ENCODE assay signal across 7 cellular contexts in genomic region chr7:107044347-107045194, GRCh38. TPM values are rescaled to one million over a fixed set of nuclear protein-coding genes. Genes with fewer than 3 reads are reported as not detected.
DNase-seq lines count a peak whose midpoint lies in the region; ATAC-seq and TF ChIP-seq lines count a peak whose summit lies in the region.

Gene PRKAR2B (plus strand): TSS chr7:107044705. CDS start chr7:107044908, 203 bp downstream.

- H3K36me3 Mint-ChIP-seq in WTC11 (no peaks in the 10 kb centered on the region), immature natural killer cell (no peaks in the 10 kb centered on the region)

- BruUV-seq in mammary epithelial cell (replicated peaks; lab: Mats Ljungman, UMichigan): no TSS peak

- H3K27ac Mint-ChIP-seq in WTC11 (no peak within 1 kb of the TSS), immature natural killer cell (peak within 1 kb of the TSS in 5 of 6 donors; percentile 12 to 69 (median 28))

- dilution Hi-C loops in mammary epithelial cell (cut with HindIII; ENCODE audit: low sequenced_read_pairs): no loop called here

- ATAC-seq in GM18511 (IDR thresholded peaks at IDR 0.05; ENCODE audit: unreplicated experiment) (peak; percentile 86), HG02973 (IDR thresholded peaks at IDR 0.05; ENCODE audit: unreplicated experiment) (peak; percentile 65), WTC11 (peak; percentile 85)

- H3K27me3 ChIP-seq in mammary epithelial cell (ENCODE audit: insufficient read depth, low read length) (peaks cover 12% of the 10 kb centered on the region), smooth muscle cell (ENCODE audit: low read depth) (no peaks in the 10 kb centered on the region)

- H3K36me3 ChIP-seq in mammary epithelial cell (ENCODE audit: insufficient read depth, low read length) (no peaks in the 10 kb centered on the region), smooth muscle cell (ENCODE audit: low read depth) (no peaks in the 10 kb centered on the region)

- H3K27ac ChIP-seq in mammary epithelial cell (ENCODE audit: insufficient read depth, low read depth, low read length) (no peak within 1 kb of the TSS), smooth muscle cell (ENCODE audit: low read depth) (no peak within 1 kb of the TSS)

- H3K4me1 ChIP-seq in mammary epithelial cell (ENCODE audit: insufficient read depth, low read length) (peaks cover 13% of the 10 kb centered on the region), smooth muscle cell (ENCODE audit: low read depth) (no peaks in the 10 kb centered on the region)

- POLR2A ChIA-PET in WTC11 (lab: Charles Lee): interaction anchor here (0.9 kb wide), 1 partner anchor 97 kb away, joined by 4 read pairs; no protein-coding TSS in a partner anchor

- intact Hi-C loops in mammary epithelial cell (cut with micrococcal nuclease): no loop called here

- TF ChIP-seq CTCF in WTC11 (IDR thresholded peaks at IDR 0.05): no peak
- no peak for TF ChIP-seq CTCF in mammary epithelial cell (conservative IDR thresholded peaks at IDR 0.05 in 1 of 2, IDR thresholded peaks at IDR 0.05 in 1 of 2; ENCODE audit: extremely low read depth in 1 of 2, insufficient read depth in 1 of 2, low read depth in 1 of 2, low read length in 2 of 2)
- no peak for TF ChIP-seq CTCF in smooth muscle cell (IDR thresholded peaks at IDR 0.05; ENCODE audit: borderline replicate concordance, insufficient read depth, poor library complexity, severe bottlenecking)

- peak; percentile 48 for DNase-seq in NCI-H2107 treated with DMSO at 0.1 percent for 48 hours (lab: John Stamatoyannopoulos, UW; ENCODE audit: unreplicated experiment)
- DNase-seq in WTC11 (ENCODE audit: low spot score): peak; percentile 83
- peak; percentile 9 for DNase-seq in mammary epithelial cell
- DNase-seq in immature natural killer cell: peak; percentile 78
- DNase-seq in smooth muscle cell (lab: John Stamatoyannopoulos, UW; ENCODE audit: unreplicated experiment): peak; percentile 49

- H3K4me1 Mint-ChIP-seq in WTC11: peaks cover 41% of the 10 kb centered on the region
- peaks cover 8 to 19% of the 10 kb centered on the region in 2 donors for H3K4me1 Mint-ChIP-seq in immature natural killer cell

- H3K4me3 ChIP-seq in mammary epithelial cell (replicated peaks in 1 of 3; ENCODE audit: insufficient read depth in 1 of 3, low read depth in 2 of 3, low read length in 3 of 3) (peak within 1 kb of the TSS in 2 of 3 experiments; percentile 39 to 53), smooth muscle cell (peak within 1 kb of the TSS; percentile 54)

- H3K9me3 ChIP-seq in mammary epithelial cell (replicated peaks; ENCODE audit: insufficient read depth, low read length) (no peaks in the 10 kb centered on the region), smooth muscle cell (replicated peaks; ENCODE audit: low read depth) (no peaks in the 10 kb centered on the region)

- H3K9ac ChIP-seq in mammary epithelial cell (ENCODE audit: insufficient read depth, low read length) (no peak within 1 kb of the TSS), smooth muscle cell (ENCODE audit: low read depth) (peak within 1 kb of the TSS; percentile 6)

- CTCF ChIA-PET in WTC11 (lab: Charles Lee): interaction anchor here (0.5 to 2.3 kb wide), 4 partner anchors 86 to 103 kb away, joined by 3 to 11 read pairs (median 3); no protein-coding TSS in a partner anchor
- CTCF ChIA-PET in mammary epithelial cell (lab: Charles Lee; ENCODE audit: low non-redundant PET): no interaction called here

- H3K27me3 Mint-ChIP-seq in WTC11 (ENCODE audit: low read depth) (peaks cover 12% of the 10 kb centered on the region), immature natural killer cell (ENCODE audit: low read depth in 3 of 3) (peaks cover 4 to 29% (median 25%) of the 10 kb centered on the region in 3 donors)

- peak within 1 kb of the TSS; percentile 80 for H2AFZ ChIP-seq in mammary epithelial cell (ENCODE audit: low read depth, low read length)
- peak within 1 kb of the TSS; percentile 78 for H2AFZ ChIP-seq in smooth muscle cell (ENCODE audit: low read depth)

- in situ Hi-C loops in mammary epithelial cell (cut with MboI; ENCODE audit: low sequenced_read_pairs in 2 of 2): no loop called here

- H3K9me3 Mint-ChIP-seq in WTC11 (peaks cover 3% of the 10 kb centered on the region; the same call in 1 of the 2 replicates), immature natural killer cell (no peaks in the 10 kb centered on the region)

- peak within 1 kb of the TSS; percentile 99 for H3K4me2 ChIP-seq in mammary epithelial cell (ENCODE audit: insufficient read depth, low read depth, low read length)
- peak within 1 kb of the TSS; percentile 93 for H3K4me2 ChIP-seq in smooth muscle cell

- H4K20me1 ChIP-seq in mammary epithelial cell (ENCODE audit: insufficient read depth, low read length) (no peaks in the 10 kb centered on the region), smooth muscle cell (ENCODE audit: low read depth) (no peaks in the 10 kb centered on the region)

- H3K79me2 ChIP-seq in mammary epithelial cell (ENCODE audit: insufficient read depth, low read length) (no peaks in the 10 kb centered on the region), smooth muscle cell (ENCODE audit: low read depth) (no peaks in the 10 kb centered on the region)

- peak within 1 kb of the TSS; percentile 90 for H3K4me3 Mint-ChIP-seq in WTC11
- peak within 1 kb of the TSS; percentile 78 to 91 (median 89) for H3K4me3 Mint-ChIP-seq in immature natural killer cell

- 2% methylated on average over 35 of the region's 110 CpGs for WGBS in mammary epithelial cell (ENCODE audit: low coverage, missing lambda C conversion rate)
- WGBS in smooth muscle cell (ENCODE audit: low lambda C conversion rate): under 1% methylated on average over 46 of the region's 110 CpGs

- H3F3A ChIP-seq in smooth muscle cell (ENCODE audit: low read depth): peaks cover 5% of the 10 kb centered on the region

TF ChIP-seq in WTC11, 78 proteins besides CTCF, POLR2A, EP300 and RAD21 (continues in another document):
- TF ChIP-seq FOXK1 (CRISPR knock-in tag; IDR thresholded peaks at IDR 0.05): 0 out of 2 replicates have a peak, but pooled peaks have one; percentile 8
- peak; percentile 98 for TF ChIP-seq USF2 (CRISPR knock-in tag; IDR thresholded peaks at IDR 0.05)
- TF ChIP-seq ZNF121 (CRISPR knock-in tag; IDR thresholded peaks at IDR 0.05): peak; percentile 47; the same call in 1 of the 2 replicates
- TF ChIP-seq, protein P1, sequence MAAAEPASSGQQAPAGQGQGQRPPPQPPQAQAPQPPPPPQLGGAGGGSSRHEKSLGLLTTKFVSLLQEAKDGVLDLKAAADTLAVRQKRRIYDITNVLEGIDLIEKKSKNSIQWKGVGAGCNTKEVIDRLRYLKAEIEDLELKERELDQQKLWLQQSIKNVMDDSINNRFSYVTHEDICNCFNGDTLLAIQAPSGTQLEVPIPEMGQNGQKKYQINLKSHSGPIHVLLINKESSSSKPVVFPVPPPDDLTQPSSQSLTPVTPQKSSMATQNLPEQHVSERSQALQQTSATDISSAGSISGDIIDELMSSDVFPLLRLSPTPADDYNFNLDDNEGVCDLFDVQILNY (CRISPR knock-in tag; IDR thresholded peaks at IDR 0.05): peak; percentile 29; the same call in 1 of the 2 replicates
- TF ChIP-seq USF1 (CRISPR knock-in tag; IDR thresholded peaks at IDR 0.05): peak; percentile 91
- 0 out of 2 replicates have a peak, but pooled peaks have one; percentile 1 for TF ChIP-seq TCF7 (CRISPR knock-in tag; IDR thresholded peaks at IDR 0.05; ENCODE audit: low read depth)
- 0 out of 2 replicates have a peak, but pooled peaks have one; percentile 40 for TF ChIP-seq FOXP1 (CRISPR knock-in tag; IDR thresholded peaks at IDR 0.05; ENCODE audit: borderline replicate concordance)
- no peak for TF ChIP-seq GTF2I (CRISPR knock-in tag; conservative IDR thresholded peaks at IDR 0.05)
- peak; percentile 4; the same call in 1 of the 2 replicates for TF ChIP-seq ZNF423 (CRISPR knock-in tag; IDR thresholded peaks at IDR 0.05)
- TF ChIP-seq, protein P2, sequence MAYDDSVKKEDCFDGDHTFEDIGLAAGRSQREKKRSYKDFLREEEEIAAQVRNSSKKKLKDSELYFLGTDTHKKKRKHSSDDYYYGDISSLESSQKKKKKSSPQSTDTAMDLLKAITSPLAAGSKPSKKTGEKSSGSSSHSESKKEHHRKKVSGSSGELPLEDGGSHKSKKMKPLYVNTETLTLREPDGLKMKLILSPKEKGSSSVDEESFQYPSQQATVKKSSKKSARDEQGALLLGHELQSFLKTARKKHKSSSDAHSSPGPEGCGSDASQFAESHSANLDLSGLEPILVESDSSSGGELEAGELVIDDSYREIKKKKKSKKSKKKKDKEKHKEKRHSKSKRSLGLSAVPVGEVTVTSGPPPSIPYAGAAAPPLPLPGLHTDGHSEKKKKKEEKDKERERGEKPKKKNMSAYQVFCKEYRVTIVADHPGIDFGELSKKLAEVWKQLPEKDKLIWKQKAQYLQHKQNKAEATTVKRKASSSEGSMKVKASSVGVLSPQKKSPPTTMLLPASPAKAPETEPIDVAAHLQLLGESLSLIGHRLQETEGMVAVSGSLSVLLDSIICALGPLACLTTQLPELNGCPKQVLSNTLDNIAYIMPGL (CRISPR knock-in tag; IDR thresholded peaks at IDR 0.05): 0 out of 2 replicates have a peak, but pooled peaks have one; percentile 19
- TF ChIP-seq MAX (CRISPR knock-in tag; IDR thresholded peaks at IDR 0.05): peak; percentile 33; the same call in 1 of the 2 replicates
- TF ChIP-seq JAZF1 (CRISPR knock-in tag; IDR thresholded peaks at IDR 0.05): no peak

RNA-seq across cellular contexts. Expression of gene PRKAR2B, which starts in this region (rescaled TPM):
- 17.5 to 29.6 TPM (median 17.7 TPM) in 3 replicates for total RNA-seq in WTC11 (2021)
- under 1 TPM in 1 of 2 donors, not detected in 1; 0.17 TPM for total RNA-seq in mammary epithelial cell
- not detected for polyA plus RNA-seq in mammary epithelial cell
- polyA minus RNA-seq in mammary epithelial cell: not detected
- polyA plus RNA-seq in immature natural killer cell: 1 to 10 TPM in 2 of 3 donors, under 1 TPM in 1; 0.74 to 5.9 (median 1.7) TPM
- 3.5 and 4.4 TPM in 2 replicates for total RNA-seq in smooth muscle cell
- polyA plus RNA-seq in smooth muscle cell: 3.4 and 6.1 TPM in 2 replicates

Comparison
In these comparisons a context has a peak if more than half of its experiments do, and no peak if none do; other contexts are left out.
1. Peak in DNase-seq, H3K4me3 ChIP-seq and H3K4me2 ChIP-seq in mammary epithelial cell; RNA of the gene not detected or under 1 TPM.
2. DNase-seq: peak in every context shown above with its lines; median percentile 83 in WTC11; 78 in immature natural killer cell; 49 in smooth muscle cell; 48 in NCI-H2107 treated with DMSO at 0.1 percent for 48 hours; 9 in mammary epithelial cell.